ENCODE assay signal across 1 cellular context in genomic region chr11:128575956-128576340, GRCh38.
TF ChIP-seq lines count a peak whose summit lies in the region.

No MANE protein-coding gene starts in this region.

TF ChIP-seq in IMR-90, 13 proteins besides CTCF, POLR2A, EP300 and RAD21:
- no peak for TF ChIP-seq CHD1 (IDR thresholded peaks at IDR 0.05; ENCODE audit: low read depth, low read length)
- no peak for TF ChIP-seq MAZ (IDR thresholded peaks at IDR 0.05; ENCODE audit: borderline replicate concordance, low read depth, low read length)
- TF ChIP-seq BHLHE40 (IDR thresholded peaks at IDR 0.05; ENCODE audit: low read depth, low read length), result no peak
- TF ChIP-seq FOS (IDR thresholded peaks at IDR 0.05; ENCODE audit: low read depth, low read length), result no peak
- no peak for TF ChIP-seq MAFK (IDR thresholded peaks at IDR 0.05; ENCODE audit: low read depth, low read length)
- TF ChIP-seq RCOR1 (IDR thresholded peaks at IDR 0.05; ENCODE audit: insufficient replicate concordance, low read length), result no peak
- TF ChIP-seq ELK1 (IDR thresholded peaks at IDR 0.05; ENCODE audit: borderline replicate concordance, low read depth, low read length), result no peak
- no peak for TF ChIP-seq USF2 (IDR thresholded peaks at IDR 0.05; ENCODE audit: low read depth, low read length)
- TF ChIP-seq NFE2L2 (IDR thresholded peaks at IDR 0.05; ENCODE audit: low read depth, low read length), result no peak
- no peak for TF ChIP-seq CEBPB (IDR thresholded peaks at IDR 0.05; ENCODE audit: low read depth, low read length)
